Comparison of ENCODE assay signal across 8 cellular contexts in genomic region chr2:70092576-70093243, GRCh38. TPM values are rescaled to one million over a fixed set of nuclear protein-coding genes. Genes with fewer than 3 reads are reported as not detected.
DNase-seq lines count a peak whose midpoint lies in the region; ATAC-seq and TF ChIP-seq lines count a peak whose summit lies in the region.
"Not testable (repeated sequence)": the region's sequence is repeated elsewhere in the genome, so short reads cannot be mapped to it uniquely, and the experiment has no call there.

No MANE protein-coding gene starts in this region.

- H3K27me3 Mint-ChIP-seq in CD14-positive monocyte (ENCODE audit: low read depth in 3 of 3); IgD-negative memory B cell; T-helper 2 cell treated with Interferon-gamma antibody and Interleukin-4, amounts not matched to agents 5 μg/mL and 100 μg/mL, for 36 hours (ENCODE audit: low read depth); activated CD8-positive, alpha-beta T cell treated with anti-CD3 and anti-CD28 coated beads, Interleukin-2, amount 10 ng/mL, durations not matched to agents 7 days and 5 days (ENCODE audit: low read depth); activated naive CD4-positive, alpha-beta T cell treated with anti-CD3 and anti-CD28 coated beads, Interleukin-2, amount 50 U/mL, for 24 hours; chondrocyte (ENCODE audit: low read depth); naive thymus-derived CD8-positive, alpha-beta T cell: not testable (repeated sequence)

- H3K27ac Mint-ChIP-seq in CD14-positive monocyte (peak overlapping the region in 6 of 7 donors; percentile 84 to 98 (median 96)), IgD-negative memory B cell (peak overlapping the region; percentile 58 to 98 (median 76))
- peak overlapping the region; percentile 56 for H3K27ac Mint-ChIP-seq in T-helper 2 cell treated with Interferon-gamma antibody and Interleukin-4, amounts not matched to agents 5 μg/mL and 100 μg/mL, for 36 hours
- peak overlapping the region; percentile 46 for H3K27ac Mint-ChIP-seq in activated CD8-positive, alpha-beta T cell treated with anti-CD3 and anti-CD28 coated beads, Interleukin-2, amount 10 ng/mL, durations not matched to agents 7 days and 5 days
- peak overlapping the region; percentile 71 for H3K27ac Mint-ChIP-seq in activated naive CD4-positive, alpha-beta T cell treated with anti-CD3 and anti-CD28 coated beads, Interleukin-2, amount 50 U/mL, for 24 hours
- not testable (repeated sequence) for H3K27ac Mint-ChIP-seq in chondrocyte (ENCODE audit: unreplicated experiment)
- peak overlapping the region in 9 of 10 donors; percentile 77 to 100 (median 95) for H3K27ac Mint-ChIP-seq in naive thymus-derived CD8-positive, alpha-beta T cell
- peak overlapping the region; percentile 96 for H3K27ac Mint-ChIP-seq in stimulated activated effector memory CD8-positive, alpha-beta T cell treated with anti-CD3 and anti-CD28 coated beads, Interleukin-12 subunit alpha, Interleukin-12 subunit beta, amount 100 ng/mL, for 72 hours

- DNase-seq in CD14-positive monocyte (ENCODE audit: low spot score); T-helper 2 cell treated with Interferon-gamma antibody and Interleukin-4, amounts not matched to agents 5 μg/mL and 100 μg/mL, for 36 hours (ENCODE audit: low spot score); activated CD8-positive, alpha-beta T cell treated with anti-CD3 and anti-CD28 coated beads, Interleukin-2, amount 10 ng/mL, durations not matched to agents 7 days and 5 days; naive thymus-derived CD8-positive, alpha-beta T cell; stimulated activated effector memory CD8-positive, alpha-beta T cell treated with anti-CD3 and anti-CD28 coated beads, Interleukin-12 subunit alpha, Interleukin-12 subunit beta, amount 100 ng/mL, for 72 hours (ENCODE audit: low spot score in 2 of 2): not testable (repeated sequence)
- peak; percentile 24 for DNase-seq in chondrocyte (ENCODE audit: low spot score)

- not testable (repeated sequence) for TF ChIP-seq CTCF in CD14-positive monocyte (IDR thresholded peaks at IDR 0.05); chondrocyte (IDR thresholded peaks at IDR 0.05)

- not testable (repeated sequence) for H3K9me3 Mint-ChIP-seq in CD14-positive monocyte; IgD-negative memory B cell; T-helper 2 cell treated with Interferon-gamma antibody and Interleukin-4, amounts not matched to agents 5 μg/mL and 100 μg/mL, for 36 hours; activated CD8-positive, alpha-beta T cell treated with anti-CD3 and anti-CD28 coated beads, Interleukin-2, amount 10 ng/mL, durations not matched to agents 7 days and 5 days (ENCODE audit: insufficient read depth); activated naive CD4-positive, alpha-beta T cell treated with anti-CD3 and anti-CD28 coated beads, Interleukin-2, amount 50 U/mL, for 24 hours; chondrocyte (ENCODE audit: low read depth); naive thymus-derived CD8-positive, alpha-beta T cell; stimulated activated effector memory CD8-positive, alpha-beta T cell treated with anti-CD3 and anti-CD28 coated beads, Interleukin-12 subunit alpha, Interleukin-12 subunit beta, amount 100 ng/mL, for 72 hours

- POLR2A ChIA-PET in activated CD8-positive, alpha-beta T cell treated with anti-CD3 and anti-CD28 coated beads, Interleukin-2, amount 10 ng/mL, durations not matched to agents 7 days and 5 days (lab: Charles Lee): interaction anchor here (1.0 to 14.2 kb wide), 8 partner anchors 11 to 200 kb away, joined by 3 to 370 read pairs (median 9); partner anchors contain the start of genes C2orf42, MXD1 and SNRPG
- POLR2A ChIA-PET in naive thymus-derived CD8-positive, alpha-beta T cell (lab: Charles Lee): interaction anchor here (0.7 to 21.0 kb wide), 7 partner anchors 8 to 149 kb away, joined by 3 to 1727 read pairs (median 5); no protein-coding TSS in a partner anchor

- CTCF ChIA-PET in activated CD8-positive, alpha-beta T cell treated with anti-CD3 and anti-CD28 coated beads, Interleukin-2, amount 10 ng/mL, durations not matched to agents 7 days and 5 days (lab: Charles Lee): interaction anchor here (1.1 to 2.5 kb wide), 5 partner anchors 12 to 178 kb away, joined by 3 to 15 read pairs (median 5); partner anchors contain the start of gene MXD1

- peaks cover 20 to 25% of the 10 kb centered on the region in 2 donors for H3K36me3 Mint-ChIP-seq in CD14-positive monocyte
- not testable (repeated sequence) for H3K36me3 Mint-ChIP-seq in IgD-negative memory B cell
- H3K36me3 Mint-ChIP-seq in T-helper 2 cell treated with Interferon-gamma antibody and Interleukin-4, amounts not matched to agents 5 μg/mL and 100 μg/mL, for 36 hours (ENCODE audit: low read depth): peaks cover 48% of the 10 kb centered on the region
- H3K36me3 Mint-ChIP-seq in activated CD8-positive, alpha-beta T cell treated with anti-CD3 and anti-CD28 coated beads, Interleukin-2, amount 10 ng/mL, durations not matched to agents 7 days and 5 days (ENCODE audit: low read depth): peaks cover 44% of the 10 kb centered on the region
- H3K36me3 Mint-ChIP-seq in activated naive CD4-positive, alpha-beta T cell treated with anti-CD3 and anti-CD28 coated beads, Interleukin-2, amount 50 U/mL, for 24 hours: peaks cover 19% of the 10 kb centered on the region
- peaks cover 15% of the 10 kb centered on the region for H3K36me3 Mint-ChIP-seq in chondrocyte (ENCODE audit: low read depth)
- H3K36me3 Mint-ChIP-seq in naive thymus-derived CD8-positive, alpha-beta T cell: peaks cover 10 to 24% (median 14%) of the 10 kb centered on the region in 3 donors
- peaks cover 26% of the 10 kb centered on the region for H3K36me3 Mint-ChIP-seq in stimulated activated effector memory CD8-positive, alpha-beta T cell treated with anti-CD3 and anti-CD28 coated beads, Interleukin-12 subunit alpha, Interleukin-12 subunit beta, amount 100 ng/mL, for 72 hours

- H3K4me1 Mint-ChIP-seq in CD14-positive monocyte: peaks cover 56% of the 10 kb centered on the region
- H3K4me1 Mint-ChIP-seq in IgD-negative memory B cell: peaks cover 28 to 49% (median 38%) of the 10 kb centered on the region in 3 donors
- peaks cover 46% of the 10 kb centered on the region for H3K4me1 Mint-ChIP-seq in T-helper 2 cell treated with Interferon-gamma antibody and Interleukin-4, amounts not matched to agents 5 μg/mL and 100 μg/mL, for 36 hours (ENCODE audit: low read depth)
- H3K4me1 Mint-ChIP-seq in activated CD8-positive, alpha-beta T cell treated with anti-CD3 and anti-CD28 coated beads, Interleukin-2, amount 10 ng/mL, durations not matched to agents 7 days and 5 days (ENCODE audit: low read depth): peaks cover 52% of the 10 kb centered on the region
- peaks cover 50% of the 10 kb centered on the region for H3K4me1 Mint-ChIP-seq in activated naive CD4-positive, alpha-beta T cell treated with anti-CD3 and anti-CD28 coated beads, Interleukin-2, amount 50 U/mL, for 24 hours
- peaks cover 21% of the 10 kb centered on the region for H3K4me1 Mint-ChIP-seq in chondrocyte (ENCODE audit: low read depth)
- H3K4me1 Mint-ChIP-seq in naive thymus-derived CD8-positive, alpha-beta T cell: peaks cover 35 to 68% (median 64%) of the 10 kb centered on the region in 4 donors
- peaks cover 56% of the 10 kb centered on the region for H3K4me1 Mint-ChIP-seq in stimulated activated effector memory CD8-positive, alpha-beta T cell treated with anti-CD3 and anti-CD28 coated beads, Interleukin-12 subunit alpha, Interleukin-12 subunit beta, amount 100 ng/mL, for 72 hours

- intact Hi-C loops in CD14-positive monocyte (cut with micrococcal nuclease): not testable (repeated sequence)

- H3K4me3 Mint-ChIP-seq in CD14-positive monocyte; activated CD8-positive, alpha-beta T cell treated with anti-CD3 and anti-CD28 coated beads, Interleukin-2, amount 10 ng/mL, durations not matched to agents 7 days and 5 days; activated naive CD4-positive, alpha-beta T cell treated with anti-CD3 and anti-CD28 coated beads, Interleukin-2, amount 50 U/mL, for 24 hours; chondrocyte (ENCODE audit: unreplicated experiment): not testable (repeated sequence)
- H3K4me3 Mint-ChIP-seq in IgD-negative memory B cell: peak overlapping the region in 2 of 4 donors; percentile 13 to 23
- peak overlapping the region; percentile 2 for H3K4me3 Mint-ChIP-seq in T-helper 2 cell treated with Interferon-gamma antibody and Interleukin-4, amounts not matched to agents 5 μg/mL and 100 μg/mL, for 36 hours
- peak overlapping the region in 8 of 10 donors; percentile 6 to 90 (median 52) for H3K4me3 Mint-ChIP-seq in naive thymus-derived CD8-positive, alpha-beta T cell
- H3K4me3 Mint-ChIP-seq in stimulated activated effector memory CD8-positive, alpha-beta T cell treated with anti-CD3 and anti-CD28 coated beads, Interleukin-12 subunit alpha, Interleukin-12 subunit beta, amount 100 ng/mL, for 72 hours: peak overlapping the region; percentile 80

- ATAC-seq in activated CD8-positive, alpha-beta T cell treated with anti-CD3 and anti-CD28 coated beads, Interleukin-2, amount 10 ng/mL, durations not matched to agents 7 days and 5 days; naive thymus-derived CD8-positive, alpha-beta T cell; stimulated activated effector memory CD8-positive, alpha-beta T cell treated with anti-CD3 and anti-CD28 coated beads, Interleukin-12 subunit alpha, Interleukin-12 subunit beta, amount 100 ng/mL, for 72 hours: not testable (repeated sequence)

RNA-seq across cellular contexts. Expression of gene PCBP1, which starts 5.4 kb away (rescaled TPM):
- polyA plus RNA-seq in CD14-positive monocyte: 100 to 1,000 TPM; 178 to 194 TPM
- 123 TPM for polyA plus RNA-seq in IgD-negative memory B cell
- total RNA-seq in activated CD8-positive, alpha-beta T cell treated with anti-CD3 and anti-CD28 coated beads, Interleukin-2, amount 10 ng/mL, durations not matched to agents 7 days and 5 days: 100 to 1,000 TPM; 516 to 518 TPM
- 220 to 240 TPM (median 221 TPM) in 3 replicates for total RNA-seq in chondrocyte
- total RNA-seq in naive thymus-derived CD8-positive, alpha-beta T cell: 100 to 1,000 TPM; 386 to 393 TPM
- 100 to 1,000 TPM; 159 to 218 (median 195) TPM for polyA plus RNA-seq in naive thymus-derived CD8-positive, alpha-beta T cell
